11 cellular contexts compared by ENCODE assay signal in the genomic region with DNA sequence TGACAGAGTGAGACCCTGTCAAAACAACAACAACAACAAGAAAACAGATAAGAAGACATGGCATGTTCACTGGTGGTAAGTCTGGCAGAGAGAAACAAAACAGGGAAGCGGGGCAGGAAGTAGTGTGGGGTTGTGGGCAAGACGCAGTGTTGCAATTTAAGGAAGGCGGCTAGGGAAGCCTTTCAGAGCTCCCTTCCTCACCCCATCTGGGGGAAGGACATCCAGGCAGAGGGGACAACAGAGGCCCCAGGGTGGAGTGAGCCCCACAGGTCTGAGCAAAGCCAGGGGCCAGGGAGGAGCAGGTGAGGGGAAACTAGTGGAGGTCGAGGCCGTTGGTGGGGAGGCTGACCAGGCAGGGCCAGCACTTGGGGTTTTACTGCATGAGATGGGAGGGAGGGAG. TPM values are rescaled to one million over a fixed set of nuclear protein-coding genes. Genes with fewer than 3 reads are reported as not detected.
DNase-seq lines count a peak whose midpoint lies in the region; ATAC-seq and TF ChIP-seq lines count a peak whose summit lies in the region.
"Had no signal": no experiment of that assay in that cellular context is flagged by ENCODE, and none has a peak within 500 bp of the region (broad histone marks: within the 10 kb centered on the region; RNA-seq: fewer than 3 reads in every experiment).

No MANE protein-coding gene starts in this region.

- no peak overlapping the region for H3K4me3 ChIP-seq in CD4-positive, alpha-beta memory T cell (ENCODE audit: low read length in 2 of 2)
- H3K4me3 ChIP-seq in mucosa of descending colon, result no peak overlapping the region

- H3K27me3 Mint-ChIP-seq in CD4-positive, alpha-beta memory T cell, result no peaks in the 10 kb centered on the region
- H3K27me3 Mint-ChIP-seq in activated T-helper 17 cell treated with anti-CD3 and anti-CD28 coated beads, Interleukin-2, amount 50 U/mL, for 72 hours, result no peaks in the 10 kb centered on the region
- H3K27me3 Mint-ChIP-seq: activated naive CD8-positive, alpha-beta T cell had no signal

- H3K9me3 ChIP-seq in CD4-positive, alpha-beta memory T cell (ENCODE audit: control insufficient read depth in 1 of 2, low read length in 2 of 2), result no peaks in the 10 kb centered on the region
- H3K9me3 ChIP-seq in mucosa of descending colon, result no peaks in the 10 kb centered on the region

- CTCF ChIA-PET in CD4-positive, alpha-beta memory T cell (lab: Charles Lee; ENCODE audit: partially characterized antibody), result interaction anchor here (0.6 kb wide), 1 partner anchor 20 kb away, joined by 3 read pairs; no protein-coding TSS in a partner anchor

- H3K27me3 ChIP-seq in CD4-positive, alpha-beta memory T cell (ENCODE audit: insufficient read depth, low read length), result no peaks in the 10 kb centered on the region

- H3K4me3 Mint-ChIP-seq in CD4-positive, alpha-beta memory T cell, result no peak overlapping the region
- no peak overlapping the region for H3K4me3 Mint-ChIP-seq in activated T-helper 17 cell treated with anti-CD3 and anti-CD28 coated beads, Interleukin-2, amount 50 U/mL, for 72 hours
- H3K4me3 Mint-ChIP-seq: activated naive CD8-positive, alpha-beta T cell had no signal

- no peak for DNase-seq in CD4-positive, alpha-beta memory T cell
- DNase-seq in KBM-7 (peak; percentile 83), mucosa of descending colon (peak in 1 of 3 donors; percentile 26), NCI-H526 treated with DMSO at 0.1 percent for 48 hours (lab: John Stamatoyannopoulos, UW) (no peak)
- DNase-seq in activated CD8-positive, alpha-beta memory T cell treated with anti-CD3 and anti-CD28 coated beads for 24 hours, result no peak
- DNase-seq: Calu3; stimulated activated CD4-positive, alpha-beta T cell treated with anti-CD3 and anti-CD28 coated beads, Interleukin-4, amount 100 ng/mL, for 4 hours had no signal

- H3K27ac ChIP-seq in CD4-positive, alpha-beta memory T cell (ENCODE audit: low read depth, low read length), result no peak overlapping the region

- ATAC-seq in activated T-helper 17 cell treated with anti-CD3 and anti-CD28 coated beads, Interleukin-2, amount 50 U/mL, for 72 hours (replicated peaks), result no peak
- ATAC-seq in mucosa of descending colon (peak; percentile 22), GM21717 (IDR thresholded peaks at IDR 0.05; ENCODE audit: unreplicated experiment) (no peak), GM19395 (IDR thresholded peaks at IDR 0.05; ENCODE audit: unreplicated experiment) (no peak)

- no peak for TF ChIP-seq CTCF in mucosa of descending colon (IDR thresholded peaks at IDR 0.05)

- intact Hi-C loops in CD4-positive, alpha-beta memory T cell (cut with micrococcal nuclease), result no loop called here
- intact Hi-C loops in mucosa of descending colon (cut with DNase I, micrococcal nuclease), result no loop called here

- in situ Hi-C loops in KBM-7 (cut with MboI; ENCODE audit: low pct_unique_long_range_greater_than_20kb, low sequenced_read_pairs), result no loop called here

- no peaks in the 10 kb centered on the region for H3K9me3 Mint-ChIP-seq in CD4-positive, alpha-beta memory T cell
- H3K9me3 Mint-ChIP-seq in activated T-helper 17 cell treated with anti-CD3 and anti-CD28 coated beads, Interleukin-2, amount 50 U/mL, for 72 hours, result no peaks in the 10 kb centered on the region

- peak overlapping the region in 5 of 7 donors; percentile 19 to 81 (median 42) for H3K27ac Mint-ChIP-seq in CD4-positive, alpha-beta memory T cell
- peak overlapping the region; percentile 74 for H3K27ac Mint-ChIP-seq in activated T-helper 17 cell treated with anti-CD3 and anti-CD28 coated beads, Interleukin-2, amount 50 U/mL, for 72 hours
- H3K27ac Mint-ChIP-seq: activated naive CD8-positive, alpha-beta T cell had no signal

- H3K36me3 Mint-ChIP-seq in CD4-positive, alpha-beta memory T cell, result peaks cover 16 to 17% of the 10 kb centered on the region in 2 donors
- peaks cover 39% of the 10 kb centered on the region for H3K36me3 Mint-ChIP-seq in activated T-helper 17 cell treated with anti-CD3 and anti-CD28 coated beads, Interleukin-2, amount 50 U/mL, for 72 hours (ENCODE audit: low read depth)

- peaks cover 3 to 9% (median 5%) of the 10 kb centered on the region in 4 donors for H3K4me1 Mint-ChIP-seq in CD4-positive, alpha-beta memory T cell
- H3K4me1 Mint-ChIP-seq in activated T-helper 17 cell treated with anti-CD3 and anti-CD28 coated beads, Interleukin-2, amount 50 U/mL, for 72 hours, result peaks cover 6% of the 10 kb centered on the region

- peaks cover 12% of the 10 kb centered on the region for H3K36me3 ChIP-seq in CD4-positive, alpha-beta memory T cell (ENCODE audit: insufficient read depth, low read length)
- H3K36me3 ChIP-seq in mucosa of descending colon (ENCODE audit: low read depth), result no peaks in the 10 kb centered on the region

- POLR2A ChIA-PET in CD4-positive, alpha-beta memory T cell (lab: Charles Lee; ENCODE audit: partially characterized antibody), result no interaction called here

- no peaks in the 10 kb centered on the region for H3K4me1 ChIP-seq in CD4-positive, alpha-beta memory T cell (ENCODE audit: insufficient read depth, low read length)
- H3K4me1 ChIP-seq in mucosa of descending colon (ENCODE audit: low read depth), result no peaks in the 10 kb centered on the region

RNA-seq across cellular contexts. Expression of a gene that starts 16.8 kb away (rescaled TPM):
- total RNA-seq in CD4-positive, alpha-beta memory T cell, result 1 to 10 TPM; 2.7 to 2.8 TPM
- polyA plus RNA-seq in CD4-positive, alpha-beta memory T cell, result 1 to 10 TPM; 1.6 to 3.6 TPM
- 10 to 100 TPM in 1 of 2 donors, 1 to 10 TPM in 1; 6.5 to 11.3 TPM for total RNA-seq in activated T-helper 17 cell treated with anti-CD3 and anti-CD28 coated beads, Interleukin-2, amount 50 U/mL, for 72 hours
- 1 to 10 TPM; 3.1 to 8.1 (median 6.9) TPM for total RNA-seq in mucosa of descending colon

RNA-seq across cellular contexts. Expression of a gene that starts 27.6 kb away (rescaled TPM):
- 10 to 100 TPM; 15.7 to 17.7 TPM for total RNA-seq in CD4-positive, alpha-beta memory T cell
- 10 to 100 TPM; 20.7 to 32.3 TPM for polyA plus RNA-seq in CD4-positive, alpha-beta memory T cell
- 100 to 1,000 TPM in 1 of 2 donors, 10 to 100 TPM in 1; 62.2 to 100 TPM for total RNA-seq in activated T-helper 17 cell treated with anti-CD3 and anti-CD28 coated beads, Interleukin-2, amount 50 U/mL, for 72 hours
- total RNA-seq in mucosa of descending colon, result 10 to 100 TPM; 14.8 to 23.7 (median 15.9) TPM

RNA-seq across cellular contexts. Expression of a gene that starts 52.5 kb away (rescaled TPM):
- 100 to 1,000 TPM; 167 to 168 TPM for total RNA-seq in CD4-positive, alpha-beta memory T cell
- 100 to 1,000 TPM; 225 to 316 TPM for polyA plus RNA-seq in CD4-positive, alpha-beta memory T cell
- 100 to 1,000 TPM; 365 to 426 TPM for total RNA-seq in activated T-helper 17 cell treated with anti-CD3 and anti-CD28 coated beads, Interleukin-2, amount 50 U/mL, for 72 hours
- 100 to 1,000 TPM; 231 to 278 (median 274) TPM for total RNA-seq in mucosa of descending colon
